Comparison of ENCODE assay signal across 31 cellular contexts in genomic region chr20:24654425-24654824, GRCh38.
"Had no signal": no experiment of that assay in that cellular context is flagged by ENCODE, and none has a peak within 500 bp of the region (broad histone marks: within the 10 kb centered on the region; RNA-seq: fewer than 3 reads in every experiment).

No MANE protein-coding gene starts in this region.

- ATAC-seq: activated CD4-positive, alpha-beta T cell treated with anti-CD3 and anti-CD28 coated beads for 36 hours; activated CD8-positive, alpha-beta memory T cell treated with anti-CD3 and anti-CD28 coated beads, Interleukin-2, amount 10 ng/mL, durations not matched to agents 7 days and 5 days; activated CD8-positive, alpha-beta T cell treated with anti-CD3 and anti-CD28 coated beads, Interleukin-2, amount 10 ng/mL, durations not matched to agents 7 days and 5 days; activated T-helper 17 cell treated with anti-CD3 and anti-CD28 coated beads, Interleukin-2, amount 50 U/mL, for 72 hours; body of pancreas; effector memory CD8-positive, alpha-beta T cell; foreskin keratinocyte; gastrocnemius medialis; heart left ventricle had no signal

- H3K27me3 ChIP-seq: body of pancreas, foreskin keratinocyte, heart left ventricle had no signal

- H3K4me3 Mint-ChIP-seq: activated CD4-positive, alpha-beta memory T cell treated with anti-CD3 and anti-CD28 coated beads for 36 hours; activated CD4-positive, alpha-beta T cell treated with anti-CD3 and anti-CD28 coated beads for 36 hours; activated CD4-positive, alpha-beta T cell treated with anti-CD3 and anti-CD28 coated beads, Interleukin-2, amount 10 ng/mL, durations not matched to agents 24 days and 14 days; activated CD8-positive, alpha-beta memory T cell treated with anti-CD3 and anti-CD28 coated beads, Interleukin-2, amount 10 ng/mL, durations not matched to agents 7 days and 5 days; activated CD8-positive, alpha-beta T cell treated with anti-CD3 and anti-CD28 coated beads, Interleukin-2, amount 10 ng/mL, durations not matched to agents 7 days and 5 days; activated naive CD8-positive, alpha-beta T cell; activated T-helper 17 cell treated with anti-CD3 and anti-CD28 coated beads, Interleukin-2, amount 50 U/mL, for 72 hours; effector memory CD8-positive, alpha-beta T cell had no signal

- H3K27me3 Mint-ChIP-seq: activated CD4-positive, alpha-beta T cell treated with anti-CD3 and anti-CD28 coated beads for 36 hours; activated CD4-positive, alpha-beta T cell treated with anti-CD3 and anti-CD28 coated beads, Interleukin-2, amount 10 ng/mL, durations not matched to agents 24 days and 14 days; activated CD8-positive, alpha-beta memory T cell treated with anti-CD3 and anti-CD28 coated beads, Interleukin-2, amount 10 ng/mL, durations not matched to agents 7 days and 5 days; activated naive CD8-positive, alpha-beta T cell had no signal

- H3K4me1 ChIP-seq: body of pancreas, foreskin keratinocyte, gastrocnemius medialis had no signal

- H3K4me3 ChIP-seq: body of pancreas, esophagus muscularis mucosa, gastrocnemius medialis, heart left ventricle had no signal

- H3K4me1 Mint-ChIP-seq: activated CD4-positive, alpha-beta T cell treated with anti-CD3 and anti-CD28 coated beads for 36 hours; activated CD4-positive, alpha-beta T cell treated with anti-CD3 and anti-CD28 coated beads, Interleukin-2, amount 10 ng/mL, durations not matched to agents 24 days and 14 days; activated CD8-positive, alpha-beta memory T cell treated with anti-CD3 and anti-CD28 coated beads, Interleukin-2, amount 10 ng/mL, durations not matched to agents 7 days and 5 days; activated T-helper 17 cell treated with anti-CD3 and anti-CD28 coated beads, Interleukin-2, amount 50 U/mL, for 72 hours had no signal

- H3K27ac Mint-ChIP-seq: activated CD4-positive, alpha-beta memory T cell treated with anti-CD3 and anti-CD28 coated beads for 36 hours; activated CD4-positive, alpha-beta T cell treated with anti-CD3 and anti-CD28 coated beads for 36 hours; activated CD4-positive, alpha-beta T cell treated with anti-CD3 and anti-CD28 coated beads, Interleukin-2, amount 10 ng/mL, durations not matched to agents 24 days and 14 days; activated CD8-positive, alpha-beta memory T cell treated with anti-CD3 and anti-CD28 coated beads, Interleukin-2, amount 10 ng/mL, durations not matched to agents 7 days and 5 days; activated CD8-positive, alpha-beta T cell treated with anti-CD3 and anti-CD28 coated beads, Interleukin-2, amount 10 ng/mL, durations not matched to agents 7 days and 5 days; activated naive CD8-positive, alpha-beta T cell; activated T-helper 17 cell treated with anti-CD3 and anti-CD28 coated beads, Interleukin-2, amount 50 U/mL, for 72 hours; effector memory CD8-positive, alpha-beta T cell had no signal

- H3K27ac ChIP-seq: body of pancreas, esophagus muscularis mucosa, foreskin keratinocyte, gastrocnemius medialis, heart left ventricle had no signal

- H3K36me3 Mint-ChIP-seq: activated CD4-positive, alpha-beta memory T cell treated with anti-CD3 and anti-CD28 coated beads for 36 hours; activated CD8-positive, alpha-beta memory T cell treated with anti-CD3 and anti-CD28 coated beads, Interleukin-2, amount 10 ng/mL, durations not matched to agents 7 days and 5 days; activated naive CD8-positive, alpha-beta T cell had no signal

- H3K9me3 Mint-ChIP-seq: activated CD4-positive, alpha-beta memory T cell treated with anti-CD3 and anti-CD28 coated beads for 36 hours; activated CD4-positive, alpha-beta T cell treated with anti-CD3 and anti-CD28 coated beads, Interleukin-2, amount 10 ng/mL, durations not matched to agents 24 days and 14 days; activated T-helper 17 cell treated with anti-CD3 and anti-CD28 coated beads, Interleukin-2, amount 50 U/mL, for 72 hours; effector memory CD8-positive, alpha-beta T cell had no signal

- H3K36me3 ChIP-seq: esophagus muscularis mucosa, gastrocnemius medialis, heart left ventricle had no signal

- DNase-seq: activated CD4-positive, alpha-beta memory T cell treated with anti-CD3 and anti-CD28 coated beads for 36 hours; activated CD4-positive, alpha-beta T cell treated with anti-CD3 and anti-CD28 coated beads for 36 hours; activated CD4-positive, alpha-beta T cell treated with anti-CD3 and anti-CD28 coated beads, Interleukin-2, amount 10 ng/mL, durations not matched to agents 24 days and 14 days; activated CD4-positive, CD25-positive, alpha-beta regulatory T cell; activated CD4-positive, CD25-positive, alpha-beta regulatory T cell treated with anti-CD3 and anti-CD28 coated beads, Interleukin-2, amount 50 U/mL, for 72 hours; activated CD8-positive, alpha-beta memory T cell treated with anti-CD3 and anti-CD28 coated beads, Interleukin-2, amount 10 ng/mL, durations not matched to agents 7 days and 5 days; activated CD8-positive, alpha-beta memory T cell treated with anti-CD3 and anti-CD28 coated beads, Interleukin-2, amount 50 U/mL, for 4 hours; activated CD8-positive, alpha-beta T cell treated with anti-CD3 and anti-CD28 coated beads, Interleukin-2, amount 10 ng/mL, durations not matched to agents 7 days and 5 days; activated effector memory CD4-positive, alpha-beta T cell treated with Interleukin-2 at 50 U/mL for 16 hours; activated gamma-delta T cell treated with Interleukin-2 at 50 U/mL for 16 hours; activated naive CD4-positive, alpha-beta T cell treated with anti-CD3 and anti-CD28 coated beads, Interleukin-2, amount 50 U/mL, for 16 hours; activated naive CD4-positive, alpha-beta T cell treated with Interleukin-2 at 50 U/mL for 16 hours; activated T-cell treated with anti-CD3 and anti-CD28 coated beads, Interleukin-2, amount 50 U/mL, for 1 hour; amniotic stem cell; anterior cingulate cortex; body of pancreas; caudate nucleus; cortex of kidney; dermis blood vessel endothelial cell; effector CD4-positive, alpha-beta T cell; effector memory CD8-positive, alpha-beta T cell; erythroblast; foreskin keratinocyte; gastrocnemius medialis; glutamatergic neuron; heart left ventricle; T-helper 2 cell had no signal

- H3K9me3 ChIP-seq: body of pancreas, esophagus muscularis mucosa, gastrocnemius medialis had no signal

- FAIRE-seq: colon had no signal
